Comparison of ENCODE assay signal across 21 cellular contexts in the genomic region with DNA sequence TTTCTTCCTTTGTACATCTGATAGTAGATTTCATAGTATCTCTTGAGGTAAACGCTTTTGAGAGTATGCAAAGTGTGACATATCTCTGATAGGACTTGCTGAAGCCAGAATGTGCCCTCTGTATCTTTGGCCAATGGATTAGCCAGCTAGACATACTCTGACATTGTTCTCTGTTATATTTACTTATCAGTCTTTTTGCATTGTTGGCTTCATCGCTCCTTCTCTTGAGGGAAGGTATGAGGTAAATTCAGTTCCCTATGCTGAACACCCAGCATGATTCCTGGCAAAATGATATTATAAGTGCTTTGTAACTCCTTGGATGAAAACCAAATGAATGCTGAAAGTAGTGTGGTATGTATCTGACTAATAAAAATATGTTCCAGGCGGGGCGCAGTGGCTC.
"Had no signal": no experiment of that assay in that cellular context is flagged by ENCODE, and none has a peak within 500 bp of the region (broad histone marks: within the 10 kb centered on the region; RNA-seq: fewer than 3 reads in every experiment).

No MANE protein-coding gene starts in this region.

- H3K4me1 ChIP-seq: foreskin keratinocyte, upper lobe of right lung had no signal

- H3K27ac ChIP-seq: foreskin keratinocyte, spleen, upper lobe of right lung had no signal

- H3K27me3 ChIP-seq: foreskin keratinocyte, spleen, upper lobe of right lung had no signal

- H3K4me3 ChIP-seq: spleen, upper lobe of right lung had no signal

- DNase-seq: activated CD4-positive, alpha-beta memory T cell treated with anti-CD3 and anti-CD28 coated beads for 36 hours; activated CD4-positive, alpha-beta T cell treated with anti-CD3 and anti-CD28 coated beads for 48 hours; activated CD4-positive, CD25-positive, alpha-beta regulatory T cell; activated gamma-delta T cell treated with Interleukin-2 at 50 U/mL for 16 hours; aorta; glutamatergic neuron; hippocampal formation; retina; spleen; stimulated activated CD4-positive, alpha-beta T cell treated with anti-CD3 and anti-CD28 coated beads, Interleukin-4, amount 100 ng/mL, for 1 hour; stimulated activated naive CD4-positive, alpha-beta T cell treated with Interleukin-2 at 50 U/mL for 16 hours; T1000; upper lobe of right lung had no signal

- ATAC-seq: foreskin keratinocyte; natural killer cell treated with Interleukin-12 subunit alpha and Interleukin-12 subunit beta and Interleukin-15 and Interleukin-18, amount 100 ng/mL, for 72 hours; upper lobe of right lung had no signal

- H3K27me3 Mint-ChIP-seq: activated CD4-positive, alpha-beta memory T cell treated with anti-CD3 and anti-CD28 coated beads for 36 hours; activated naive CD4-positive, alpha-beta T cell treated with anti-CD3 and anti-CD28 coated beads, Interleukin-2, amount 50 U/mL, for 24 hours; memory B cell; natural killer cell treated with Interleukin-12 subunit alpha and Interleukin-12 subunit beta and Interleukin-15 and Interleukin-18, amount 100 ng/mL, for 72 hours; progenitor cell of endocrine pancreas had no signal

- H3K9me3 ChIP-seq: spleen, upper lobe of right lung had no signal

- H3K36me3 ChIP-seq: spleen, upper lobe of right lung had no signal

- H3K36me3 Mint-ChIP-seq: activated CD4-positive, alpha-beta memory T cell treated with anti-CD3 and anti-CD28 coated beads for 36 hours; activated naive CD4-positive, alpha-beta T cell treated with anti-CD3 and anti-CD28 coated beads, Interleukin-2, amount 50 U/mL, for 24 hours; memory B cell; natural killer cell treated with Interleukin-12 subunit alpha and Interleukin-12 subunit beta and Interleukin-15 and Interleukin-18, amount 100 ng/mL, for 72 hours had no signal

- H3K9me3 Mint-ChIP-seq: activated CD4-positive, alpha-beta memory T cell treated with anti-CD3 and anti-CD28 coated beads for 36 hours; activated naive CD4-positive, alpha-beta T cell treated with anti-CD3 and anti-CD28 coated beads, Interleukin-2, amount 50 U/mL, for 24 hours; activated T-helper 1 cell treated with anti-CD3 and anti-CD28 coated beads, Interleukin-12 subunit alpha, Interleukin-12 subunit beta, Interleukin-2, Interleukin-4 antibody, amounts not matched to agents 30 ng/mL and 10 ng/mL and 1 ng/mL, durations not matched to agents 14 hours and 24 hours and 36 hours; memory B cell; natural killer cell treated with Interleukin-12 subunit alpha and Interleukin-12 subunit beta and Interleukin-15 and Interleukin-18, amount 100 ng/mL, for 72 hours; T-helper 1 cell treated with Interleukin-12 subunit alpha and Interleukin-12 subunit beta and Interleukin-4 antibody, amounts not matched to agents 30 μg/mL and 1 μg/mL, for 36 hours had no signal

- H3K4me3 Mint-ChIP-seq: activated CD4-positive, alpha-beta memory T cell treated with anti-CD3 and anti-CD28 coated beads for 36 hours; activated naive CD4-positive, alpha-beta T cell treated with anti-CD3 and anti-CD28 coated beads, Interleukin-2, amount 50 U/mL, for 24 hours; activated T-helper 1 cell treated with anti-CD3 and anti-CD28 coated beads, Interleukin-12 subunit alpha, Interleukin-12 subunit beta, Interleukin-2, Interleukin-4 antibody, amounts not matched to agents 30 ng/mL and 10 ng/mL and 1 ng/mL, durations not matched to agents 14 hours and 24 hours and 36 hours; memory B cell; natural killer cell treated with Interleukin-12 subunit alpha and Interleukin-12 subunit beta and Interleukin-15 and Interleukin-18, amount 100 ng/mL, for 72 hours; T-helper 1 cell treated with Interleukin-12 subunit alpha and Interleukin-12 subunit beta and Interleukin-4 antibody, amounts not matched to agents 30 μg/mL and 1 μg/mL, for 36 hours had no signal

- H3K27ac Mint-ChIP-seq: activated CD4-positive, alpha-beta memory T cell treated with anti-CD3 and anti-CD28 coated beads for 36 hours; activated naive CD4-positive, alpha-beta T cell treated with anti-CD3 and anti-CD28 coated beads, Interleukin-2, amount 50 U/mL, for 24 hours; activated T-helper 1 cell treated with anti-CD3 and anti-CD28 coated beads, Interleukin-12 subunit alpha, Interleukin-12 subunit beta, Interleukin-2, Interleukin-4 antibody, amounts not matched to agents 30 ng/mL and 10 ng/mL and 1 ng/mL, durations not matched to agents 14 hours and 24 hours and 36 hours; memory B cell; natural killer cell treated with Interleukin-12 subunit alpha and Interleukin-12 subunit beta and Interleukin-15 and Interleukin-18, amount 100 ng/mL, for 72 hours; progenitor cell of endocrine pancreas; T-helper 1 cell treated with Interleukin-12 subunit alpha and Interleukin-12 subunit beta and Interleukin-4 antibody, amounts not matched to agents 30 μg/mL and 1 μg/mL, for 36 hours had no signal

- FAIRE-seq: bronchial epithelial cell had no signal
